Comparison of ENCODE assay signal across 22 cellular contexts in the genomic region with DNA sequence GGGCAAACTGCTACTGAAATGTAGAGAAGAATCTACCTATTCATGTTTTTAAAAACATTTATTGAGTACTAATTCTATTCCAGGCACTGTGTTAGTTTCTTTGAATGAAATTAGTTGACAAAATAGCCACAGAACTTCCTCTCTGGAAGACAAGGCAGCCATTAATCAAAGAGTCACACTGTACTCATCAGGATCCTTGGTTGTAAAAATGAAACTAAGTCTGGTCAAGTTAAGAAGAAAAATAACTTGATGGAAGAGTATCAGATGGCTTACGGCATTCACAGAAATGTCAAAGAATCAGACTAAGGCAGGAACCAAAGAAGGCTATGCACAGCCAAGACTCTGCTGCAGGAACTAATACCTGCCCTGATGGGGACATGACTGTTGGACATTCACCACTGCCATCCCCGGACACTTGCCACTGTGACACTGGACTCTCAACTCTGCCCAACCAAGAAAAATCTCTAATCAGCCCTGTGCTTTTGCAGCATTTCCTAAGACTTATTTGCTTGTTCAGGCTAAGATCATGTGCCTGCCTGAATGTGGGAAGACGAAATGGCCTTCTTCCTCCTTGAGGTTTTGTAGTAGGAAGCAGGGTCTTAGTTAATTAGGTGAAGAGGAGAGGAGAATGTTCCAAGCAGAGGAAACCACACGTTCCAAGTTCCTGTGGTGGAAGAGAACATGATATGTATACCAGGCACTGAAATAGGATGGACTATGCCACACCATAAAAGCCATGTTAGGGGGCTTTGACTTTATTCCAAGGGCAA. TPM values are rescaled to one million over a fixed set of nuclear protein-coding genes. Genes with fewer than 3 reads are reported as not detected.
DNase-seq lines count a peak whose midpoint lies in the region; ATAC-seq, FAIRE-seq and TF ChIP-seq lines count a peak whose summit lies in the region.
"Had no signal": no experiment of that assay in that cellular context is flagged by ENCODE, and none has a peak within 500 bp of the region (broad histone marks: within the 10 kb centered on the region; RNA-seq: fewer than 3 reads in every experiment).

No MANE protein-coding gene starts in this region.

- H3K36me3 ChIP-seq in upper lobe of right lung (no peaks in the 10 kb centered on the region), body of pancreas (replicated peaks in 1 of 2; ENCODE audit: insufficient read depth in 1 of 2, low read depth in 2 of 2) (no peaks in the 10 kb centered on the region)
- H3K36me3 ChIP-seq: BE2C, Peyer's patch had no signal

- peaks cover 21% of the 10 kb centered on the region for H3K27me3 Mint-ChIP-seq in activated CD4-positive, alpha-beta memory T cell treated with anti-CD3 and anti-CD28 coated beads, Interleukin-2, amount 10 ng/mL, durations not matched to agents 7 days and 5 days

- no peaks in the 10 kb centered on the region for H3K9me3 ChIP-seq in upper lobe of right lung
- H3K9me3 ChIP-seq in body of pancreas = no peaks in the 10 kb centered on the region
- H3K9me3 ChIP-seq: BE2C, Caco-2, Peyer's patch had no signal

- no peak overlapping the region for H3K27ac Mint-ChIP-seq in activated CD4-positive, alpha-beta memory T cell treated with anti-CD3 and anti-CD28 coated beads, Interleukin-2, amount 10 ng/mL, durations not matched to agents 7 days and 5 days
- H3K27ac Mint-ChIP-seq: CD4-positive, alpha-beta T cell had no signal

- TF ChIP-seq POLR2A in body of pancreas (IDR thresholded peaks at IDR 0.05) = no peak

- no peak overlapping the region for H3K4me3 Mint-ChIP-seq in activated CD4-positive, alpha-beta memory T cell treated with anti-CD3 and anti-CD28 coated beads, Interleukin-2, amount 10 ng/mL, durations not matched to agents 7 days and 5 days
- H3K4me3 Mint-ChIP-seq: CD4-positive, alpha-beta T cell had no signal

- H3K4me1 ChIP-seq in upper lobe of right lung = no peaks in the 10 kb centered on the region
- no peaks in the 10 kb centered on the region for H3K4me1 ChIP-seq in body of pancreas
- H3K4me1 ChIP-seq: BE2C, Caco-2, Peyer's patch had no signal

- POLR2A ChIA-PET in activated CD4-positive, alpha-beta memory T cell treated with anti-CD3 and anti-CD28 coated beads, Interleukin-2, amount 10 ng/mL, durations not matched to agents 7 days and 5 days (lab: Charles Lee) = no interaction called here

- no peak for DNase-seq in GM18507 (ENCODE audit: extremely low spot score, insufficient read length, low read depth)
- DNase-seq in M059J (ENCODE audit: low read depth) = peak; percentile 11
- DNase-seq in SKM-1 treated with dmso at 0.1 percent for 144 hours (lab: John Stamatoyannopoulos, UW; ENCODE audit: unreplicated experiment) = peak; percentile 9
- no peak for DNase-seq in upper lobe of right lung
- DNase-seq in activated CD4-positive, alpha-beta memory T cell treated with anti-CD3 and anti-CD28 coated beads, Interleukin-2, amount 10 ng/mL, durations not matched to agents 7 days and 5 days = no peak
- DNase-seq in body of pancreas = no peak
- no peak for DNase-seq in putamen (ENCODE audit: low spot score)
- DNase-seq: BE2C; Caco-2; CD4-positive, alpha-beta T cell; DMS 273 treated with DMSO at 0.1 percent for 48 hours; DMS79 treated with DMSO at 0.1 percent for 48 hours; NCI-H1694; NCI-H2081; NCI-H2171 treated with DMSO at 0.1 percent for 48 hours; NCI-H446; NCI-H69; Peyer's patch; T-helper 9 cell had no signal

- H3K4me1 Mint-ChIP-seq in activated CD4-positive, alpha-beta memory T cell treated with anti-CD3 and anti-CD28 coated beads, Interleukin-2, amount 10 ng/mL, durations not matched to agents 7 days and 5 days = peaks cover 2% of the 10 kb centered on the region

- intact Hi-C loops in upper lobe of right lung (cut with DNase I) (no loop called here), body of pancreas (cut with DNase I) (no loop called here)

- FAIRE-seq in GM18507 (lab: Jason Lieb, UNC) = peak; percentile 58
- FAIRE-seq: GM12892 had no signal

- H3K36me3 Mint-ChIP-seq in activated CD4-positive, alpha-beta memory T cell treated with anti-CD3 and anti-CD28 coated beads, Interleukin-2, amount 10 ng/mL, durations not matched to agents 7 days and 5 days (ENCODE audit: low read depth) = no peaks in the 10 kb centered on the region

- 48 to 60% methylated on average over 4 of the region's 4 CpGs for WGBS in body of pancreas, 2 donors

- H3K4me3 ChIP-seq in upper lobe of right lung (no peak overlapping the region), body of pancreas (no peak overlapping the region)
- H3K4me3 ChIP-seq: Peyer's patch had no signal

- no peak for TF ChIP-seq CTCF in upper lobe of right lung (IDR thresholded peaks at IDR 0.05)
- no peak for TF ChIP-seq CTCF in body of pancreas (IDR thresholded peaks at IDR 0.05)

- H3K27ac ChIP-seq in upper lobe of right lung (no peak overlapping the region), body of pancreas (no peak overlapping the region)
- H3K27ac ChIP-seq: Peyer's patch had no signal

- H3K27me3 ChIP-seq in upper lobe of right lung (no peaks in the 10 kb centered on the region), body of pancreas (no peaks in the 10 kb centered on the region)
- H3K27me3 ChIP-seq: BE2C, Peyer's patch had no signal

- CTCF ChIA-PET in activated CD4-positive, alpha-beta memory T cell treated with anti-CD3 and anti-CD28 coated beads, Interleukin-2, amount 10 ng/mL, durations not matched to agents 7 days and 5 days (lab: Charles Lee) = interaction anchor here (1.0 kb wide), 1 partner anchor 14 kb away, joined by 3 read pairs; no protein-coding TSS in a partner anchor

- ATAC-seq in upper lobe of right lung (peak; percentile 93), body of pancreas (no peak)

- H3K9me3 Mint-ChIP-seq in activated CD4-positive, alpha-beta memory T cell treated with anti-CD3 and anti-CD28 coated beads, Interleukin-2, amount 10 ng/mL, durations not matched to agents 7 days and 5 days = no peaks in the 10 kb centered on the region
- H3K9me3 Mint-ChIP-seq: CD4-positive, alpha-beta T cell had no signal

RNA-seq across cellular contexts. Expression of a gene that starts 23.3 kb away (rescaled TPM):
- 161 and 179 TPM in 2 replicates for total RNA-seq in M059J (2014; rRNA removed; shearing (Covaris generic))
- total RNA-seq in upper lobe of right lung (38.2 TPM), body of pancreas (1 to 10 TPM; 6.9 to 7.5 TPM)
- total RNA-seq in activated CD4-positive, alpha-beta memory T cell treated with anti-CD3 and anti-CD28 coated beads, Interleukin-2, amount 10 ng/mL, durations not matched to agents 7 days and 5 days = 10 to 100 TPM; 42.7 to 45.1 TPM

RNA-seq across cellular contexts. Expression of a gene that starts 39.2 kb away (rescaled TPM):
- 0.02 TPM in 2 replicates for total RNA-seq in M059J (2014; rRNA removed; shearing (Covaris generic))
- total RNA-seq in upper lobe of right lung = not detected
- total RNA-seq in activated CD4-positive, alpha-beta memory T cell treated with anti-CD3 and anti-CD28 coated beads, Interleukin-2, amount 10 ng/mL, durations not matched to agents 7 days and 5 days = under 1 TPM in 1 of 2 experiments, not detected in 1; 0.05 TPM
- total RNA-seq in body of pancreas = not detected
- total RNA-seq: A673, Caco-2, H4 had no signal

RNA-seq across cellular contexts. Expression of a gene that starts 43.9 kb away (rescaled TPM):
- 27.3 and 33.7 TPM in 2 replicates for total RNA-seq in M059J (2014; rRNA removed; shearing (Covaris generic))
- 14.6 TPM for total RNA-seq in upper lobe of right lung
- total RNA-seq in activated CD4-positive, alpha-beta memory T cell treated with anti-CD3 and anti-CD28 coated beads, Interleukin-2, amount 10 ng/mL, durations not matched to agents 7 days and 5 days = 10 to 100 TPM; 12.2 to 12.7 TPM
- 10 to 100 TPM in 1 of 2 donors, 1 to 10 TPM in 1; 9.9 to 12.2 TPM for total RNA-seq in body of pancreas

RNA-seq across cellular contexts. Expression of a gene that starts 44.2 kb away (rescaled TPM):
- 6.5 and 13.4 TPM in 2 replicates for total RNA-seq in M059J (2014; rRNA removed; shearing (Covaris generic))
- total RNA-seq in upper lobe of right lung (8.8 TPM), body of pancreas (under 1 TPM in 1 of 2 donors, not detected in 1; 0.52 TPM)
- total RNA-seq in activated CD4-positive, alpha-beta memory T cell treated with anti-CD3 and anti-CD28 coated beads, Interleukin-2, amount 10 ng/mL, durations not matched to agents 7 days and 5 days = 10 to 100 TPM; 27.3 to 30.1 TPM

Comparison
In these comparisons a context has a peak if more than half of its experiments do, and no peak if none do; other contexts are left out.
1. DNase-seq: peak in M059J (single experiment) and SKM-1 treated with dmso at 0.1 percent for 144 hours (single experiment); none in GM18507 (single experiment), upper lobe of right lung (single experiment), activated CD4-positive, alpha-beta memory T cell treated with anti-CD3 and anti-CD28 coated beads, Interleukin-2, amount 10 ng/mL, durations not matched to agents 7 days and 5 days (single experiment), body of pancreas (0 of 4) and putamen (single experiment).